1 cellular context compared by ENCODE assay signal in genomic region chrX:24080245-24080644, GRCh38.
TF ChIP-seq lines count a peak whose summit lies in the region.

No MANE protein-coding gene starts in this region.

TF ChIP-seq in K562, 482 proteins besides CTCF, POLR2A, EP300 and RAD21:
- TF ChIP-seq PKNOX1 (IDR thresholded peaks at IDR 0.05), result 0 out of 2 replicates have a peak, but pooled peaks have one; percentile 13
